ENCODE assay signal across 5 cellular contexts in genomic region chr1:166305371-166305770, GRCh38.
"Had no signal": no experiment of that assay in that cellular context is flagged by ENCODE, and none has a peak within 500 bp of the region (broad histone marks: within the 10 kb centered on the region; RNA-seq: fewer than 3 reads in every experiment).

No MANE protein-coding gene starts in this region.

- H3K4me1 Mint-ChIP-seq: IgD-negative memory B cell had no signal

- DNase-seq: IMR-90 had no signal

- H3K36me3 Mint-ChIP-seq: IgD-negative memory B cell had no signal

- H3K27ac Mint-ChIP-seq: IgD-negative memory B cell had no signal

- H3K27me3 Mint-ChIP-seq: IgD-negative memory B cell had no signal

- H3K4me3 ChIP-seq: K562 had no signal

- H3K27ac ChIP-seq: HL-60 had no signal

- ATAC-seq: HepG2, K562 had no signal
